ENCODE assay signal across 12 cellular contexts in the genomic region with DNA sequence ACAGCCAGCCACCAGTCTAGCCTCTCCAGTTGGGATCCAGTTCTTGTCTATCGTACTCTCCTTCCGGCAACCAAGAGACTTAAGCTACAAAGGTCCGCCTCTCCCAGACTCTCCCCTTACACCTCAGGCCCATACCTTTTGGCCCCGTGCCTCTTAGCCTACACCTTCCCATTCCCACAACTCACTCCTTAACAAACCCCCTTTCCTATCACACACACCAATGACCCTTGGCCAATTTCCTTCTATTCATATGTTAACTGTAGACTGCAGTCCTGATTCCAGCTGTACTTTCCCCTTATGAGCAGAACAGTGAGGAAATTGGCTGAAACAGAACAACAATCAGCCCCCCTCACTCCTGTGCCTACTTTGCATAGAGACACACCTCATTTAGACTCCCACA. TPM values are rescaled to one million over a fixed set of nuclear protein-coding genes. Genes with fewer than 3 reads are reported as not detected.
DNase-seq lines count a peak whose midpoint lies in the region; ATAC-seq and TF ChIP-seq lines count a peak whose summit lies in the region.
"Had no signal": no experiment of that assay in that cellular context is flagged by ENCODE, and none has a peak within 500 bp of the region (broad histone marks: within the 10 kb centered on the region; RNA-seq: fewer than 3 reads in every experiment).

No MANE protein-coding gene starts in this region.

- CTCF ChIA-PET in CD8-positive, alpha-beta T cell (lab: Charles Lee) = interaction anchor here (0.6 to 5.1 kb wide), 6 partner anchors 14 to 427 kb away, joined by 3 to 26 read pairs (median 4); a partner anchor contains a TSS
- CTCF ChIA-PET in mammary epithelial cell (lab: Charles Lee; ENCODE audit: low non-redundant PET) = no interaction called here
- CTCF ChIA-PET in naive thymus-derived CD4-positive, alpha-beta T cell (lab: Charles Lee) = interaction anchor here (1.0 to 2.4 kb wide), 3 partner anchors 14 to 42 kb away, joined by 3 to 9 read pairs (median 8); no protein-coding TSS in a partner anchor

- H3K9me3 ChIP-seq in CD8-positive, alpha-beta T cell (ENCODE audit: low read length) = no peaks in the 10 kb centered on the region
- H3K9me3 ChIP-seq in KOPT-K1 (ENCODE audit: insufficient read depth, low read length, poor library complexity, severe bottlenecking) (peaks cover 13% of the 10 kb centered on the region), mammary epithelial cell (replicated peaks; ENCODE audit: insufficient read depth, low read length) (peaks cover 6% of the 10 kb centered on the region), sigmoid colon (no peaks in the 10 kb centered on the region), MM.1S (replicated peaks; ENCODE audit: insufficient read depth, low read length) (no peaks in the 10 kb centered on the region)
- H3K9me3 ChIP-seq in naive thymus-derived CD4-positive, alpha-beta T cell (ENCODE audit: control insufficient read depth in 2 of 3, low read length in 3 of 3) = no peaks in the 10 kb centered on the region
- H3K9me3 ChIP-seq: prostate gland, thyroid gland had no signal

- peak overlapping the region; percentile 89 for H2AFZ ChIP-seq in mammary epithelial cell (ENCODE audit: low read depth, low read length)
- H2AFZ ChIP-seq in MM.1S (ENCODE audit: low read length) = no peak overlapping the region

- dilution Hi-C loops in mammary epithelial cell (cut with HindIII; ENCODE audit: low sequenced_read_pairs) = no loop called here

- DNase-seq in CD8-positive, alpha-beta T cell = no peak
- DNase-seq in mammary epithelial cell (no peak), SKM-1 (lab: John Stamatoyannopoulos, UW; ENCODE audit: unreplicated experiment) (no peak), sigmoid colon (no peak), MM.1S (no peak), HT-29 (ENCODE audit: low spot score) (no peak)
- DNase-seq in naive thymus-derived CD4-positive, alpha-beta T cell = no peak
- DNase-seq: DMS79 treated with DMSO at 0.1 percent for 48 hours, NCI-H1436 had no signal

- H3K4me1 ChIP-seq in CD8-positive, alpha-beta T cell (ENCODE audit: insufficient read depth, low read length) = peaks cover 32% of the 10 kb centered on the region
- H3K4me1 ChIP-seq in mammary epithelial cell (ENCODE audit: insufficient read depth, low read length) (peaks cover 41% of the 10 kb centered on the region), sigmoid colon (peaks cover 0 to 10% (median 8%) of the 10 kb centered on the region in 4 donors), MM.1S (ENCODE audit: low read length) (0 out of 2 replicates have a peak, but pooled peaks cover 4% of the 10 kb centered on the region)
- H3K4me1 ChIP-seq in naive thymus-derived CD4-positive, alpha-beta T cell (ENCODE audit: control insufficient read depth in 2 of 2, insufficient read depth in 2 of 2, low read length in 2 of 2) = peaks cover 10 to 38% of the 10 kb centered on the region in 2 donors
- H3K4me1 ChIP-seq: prostate gland had no signal

- peaks cover 42% of the 10 kb centered on the region for H3K4me1 Mint-ChIP-seq in CD8-positive, alpha-beta T cell (ENCODE audit: low read depth)
- H3K4me1 Mint-ChIP-seq in naive thymus-derived CD4-positive, alpha-beta T cell = peaks cover 28 to 62% (median 55%) of the 10 kb centered on the region in 7 donors

- TF ChIP-seq POLR2A in sigmoid colon (IDR thresholded peaks at IDR 0.05) = no peak

- H3K4me3 ChIP-seq in CD8-positive, alpha-beta T cell (ENCODE audit: low read depth, low read length) = no peak overlapping the region
- H3K4me3 ChIP-seq in mammary epithelial cell (replicated peaks in 1 of 3; ENCODE audit: insufficient read depth in 1 of 3, low read depth in 2 of 3, low read length in 3 of 3) (no peak overlapping the region), sigmoid colon (no peak overlapping the region), MM.1S (ENCODE audit: low read length) (no peak overlapping the region)
- H3K4me3 ChIP-seq in naive thymus-derived CD4-positive, alpha-beta T cell (ENCODE audit: low read length) = no peak overlapping the region
- H3K4me3 ChIP-seq: prostate gland, thyroid gland had no signal

- TF ChIP-seq EP300 in sigmoid colon (IDR thresholded peaks at IDR 0.05) = no peak

- H3K4me2 ChIP-seq in mammary epithelial cell (ENCODE audit: insufficient read depth, low read depth, low read length) = no peak overlapping the region
- H3K4me2 ChIP-seq in MM.1S (ENCODE audit: low read depth, low read length) = no peak overlapping the region

- in situ Hi-C loops in mammary epithelial cell (cut with MboI; ENCODE audit: low sequenced_read_pairs in 2 of 2) = no loop called here

- H3K9ac ChIP-seq in mammary epithelial cell (ENCODE audit: insufficient read depth, low read length) (no peak overlapping the region), MM.1S (ENCODE audit: low read length) (no peak overlapping the region)

- no peak for ATAC-seq in CD8-positive, alpha-beta T cell
- no peak for ATAC-seq in naive thymus-derived CD4-positive, alpha-beta T cell

- no peaks in the 10 kb centered on the region for H3K27me3 ChIP-seq in CD8-positive, alpha-beta T cell (ENCODE audit: insufficient read depth, low read length)
- H3K27me3 ChIP-seq in mammary epithelial cell (ENCODE audit: insufficient read depth, low read length) (no peaks in the 10 kb centered on the region), sigmoid colon (no peaks in the 10 kb centered on the region), MM.1S (replicated peaks; ENCODE audit: insufficient read depth, low read length) (no peaks in the 10 kb centered on the region)
- no peaks in the 10 kb centered on the region for H3K27me3 ChIP-seq in naive thymus-derived CD4-positive, alpha-beta T cell (ENCODE audit: control insufficient read depth in 2 of 2, insufficient read depth in 2 of 2, low read length in 2 of 2)
- H3K27me3 ChIP-seq: thyroid gland had no signal

- H3K36me3 ChIP-seq in CD8-positive, alpha-beta T cell (ENCODE audit: insufficient read depth, low read length) = no peaks in the 10 kb centered on the region
- H3K36me3 ChIP-seq in KOPT-K1 (ENCODE audit: insufficient read depth, low read length) = no peaks in the 10 kb centered on the region
- peaks cover 4% of the 10 kb centered on the region for H3K36me3 ChIP-seq in mammary epithelial cell (ENCODE audit: insufficient read depth, low read length)
- H3K36me3 ChIP-seq in naive thymus-derived CD4-positive, alpha-beta T cell (ENCODE audit: control insufficient read depth in 2 of 3, insufficient read depth in 3 of 3, low read length in 3 of 3) = peaks cover 0 to 1% (median 0%) of the 10 kb centered on the region in 3 experiments
- H3K36me3 ChIP-seq in sigmoid colon = no peaks in the 10 kb centered on the region
- H3K36me3 ChIP-seq in MM.1S (replicated peaks; ENCODE audit: insufficient read depth, low read length) = no peaks in the 10 kb centered on the region
- H3K36me3 ChIP-seq: prostate gland, thyroid gland had no signal

- no peak overlapping the region for H3K4me3 Mint-ChIP-seq in CD8-positive, alpha-beta T cell
- H3K4me3 Mint-ChIP-seq in naive thymus-derived CD4-positive, alpha-beta T cell = peak overlapping the region in 3 of 10 donors; percentile 18 to 30 (median 24)

- H3K9me3 Mint-ChIP-seq in CD8-positive, alpha-beta T cell = no peaks in the 10 kb centered on the region
- peaks cover 0 to 4% (median 0%) of the 10 kb centered on the region in 11 donors for H3K9me3 Mint-ChIP-seq in naive thymus-derived CD4-positive, alpha-beta T cell

- no peaks in the 10 kb centered on the region for H3F3A ChIP-seq in MM.1S (ENCODE audit: insufficient read depth, low read length)

- no peak overlapping the region for H3K27ac ChIP-seq in CD8-positive, alpha-beta T cell (ENCODE audit: low read depth, low read length)
- H3K27ac ChIP-seq in KOPT-K1 (ENCODE audit: low read depth, low read length, poor library complexity, severe bottlenecking) = peak overlapping the region; percentile 73
- H3K27ac ChIP-seq in mammary epithelial cell (ENCODE audit: insufficient read depth, low read depth, low read length) = no peak overlapping the region
- H3K27ac ChIP-seq in naive thymus-derived CD4-positive, alpha-beta T cell (ENCODE audit: low read depth, low read length) = no peak overlapping the region
- H3K27ac ChIP-seq in sigmoid colon = no peak overlapping the region
- H3K27ac ChIP-seq in MM.1S (ENCODE audit: low read length) = no peak overlapping the region
- H3K27ac ChIP-seq: prostate gland had no signal

- intact Hi-C loops in CD8-positive, alpha-beta T cell (cut with DNase I, micrococcal nuclease) = loop anchor here in 1 of 2 experiments (10.0 kb wide), 1 partner anchor 479 kb away; no protein-coding TSS in a partner anchor
- intact Hi-C loops in mammary epithelial cell (cut with micrococcal nuclease) = no loop called here
- intact Hi-C loops in naive thymus-derived CD4-positive, alpha-beta T cell (cut with micrococcal nuclease) = no loop called here
- intact Hi-C loops in sigmoid colon (cut with DNase I) = no loop called here

- no peaks in the 10 kb centered on the region for H4K20me1 ChIP-seq in mammary epithelial cell (ENCODE audit: insufficient read depth, low read length)
- no peaks in the 10 kb centered on the region for H4K20me1 ChIP-seq in MM.1S (ENCODE audit: insufficient read depth, low read length)

- H3K9me2 ChIP-seq in MM.1S (replicated peaks; ENCODE audit: insufficient read depth, low read length) = no peaks in the 10 kb centered on the region

- H3K27me3 Mint-ChIP-seq in CD8-positive, alpha-beta T cell (ENCODE audit: low read depth) = no peaks in the 10 kb centered on the region
- H3K27me3 Mint-ChIP-seq in naive thymus-derived CD4-positive, alpha-beta T cell = no peaks in the 10 kb centered on the region

- BruUV-seq in mammary epithelial cell (replicated peaks; lab: Mats Ljungman, UMichigan) = no TSS peak

- peak overlapping the region; percentile 50 for H3K27ac Mint-ChIP-seq in CD8-positive, alpha-beta T cell
- peak overlapping the region in 8 of 9 donors; percentile 6 to 69 (median 26) for H3K27ac Mint-ChIP-seq in naive thymus-derived CD4-positive, alpha-beta T cell

- 83% methylated on average over 4 of the region's 4 CpGs for WGBS in mammary epithelial cell (ENCODE audit: low coverage, missing lambda C conversion rate)
- WGBS in sigmoid colon, 2 donors = 27 to 68% methylated on average over 4 of the region's 4 CpGs

- TF ChIP-seq CTCF in CD8-positive, alpha-beta T cell (IDR thresholded peaks at IDR 0.05) = no peak
- TF ChIP-seq CTCF in mammary epithelial cell (conservative IDR thresholded peaks at IDR 0.05 in 1 of 2, IDR thresholded peaks at IDR 0.05 in 1 of 2; ENCODE audit: extremely low read depth in 1 of 2, insufficient read depth in 1 of 2, low read depth in 1 of 2, low read length in 2 of 2) = no peak
- TF ChIP-seq CTCF in sigmoid colon (IDR thresholded peaks at IDR 0.05) = no peak
- TF ChIP-seq CTCF in MM.1S (IDR thresholded peaks at IDR 0.05; ENCODE audit: low read length) = no peak

- H3K36me3 Mint-ChIP-seq in CD8-positive, alpha-beta T cell = no peaks in the 10 kb centered on the region
- H3K36me3 Mint-ChIP-seq in naive thymus-derived CD4-positive, alpha-beta T cell = peaks cover 0 to 7% (median 0%) of the 10 kb centered on the region in 5 donors

- peaks cover 16% of the 10 kb centered on the region for H3K79me2 ChIP-seq in mammary epithelial cell (ENCODE audit: insufficient read depth, low read length)
- peaks cover 2% of the 10 kb centered on the region for H3K79me2 ChIP-seq in MM.1S (ENCODE audit: low read length)

- POLR2A ChIA-PET in CD8-positive, alpha-beta T cell (lab: Charles Lee) = no interaction called here
- POLR2A ChIA-PET in naive thymus-derived CD4-positive, alpha-beta T cell (lab: Charles Lee) = interaction anchor here (0.8 to 1.9 kb wide), 5 partner anchors 11 to 43 kb away, joined by 3 to 8 read pairs (median 4); no protein-coding TSS in a partner anchor

RNA-seq across cellular contexts. Expression of a gene that starts 1.4 kb away (rescaled TPM):
- total RNA-seq in CD8-positive, alpha-beta T cell = under 1 TPM in 1 of 2 experiments, not detected in 1; 0.24 TPM
- total RNA-seq in mammary epithelial cell (10 to 100 TPM; 17.9 to 38.8 TPM), sigmoid colon (under 1 TPM in 1 of 4 donors, not detected in 3; 0.71 TPM)
- polyA plus RNA-seq in mammary epithelial cell (24.8 TPM), sigmoid colon (10 to 100 TPM; 26.4 to 58.5 (median 54.8) TPM)
- polyA minus RNA-seq in mammary epithelial cell = 9.4 TPM
- total RNA-seq in naive thymus-derived CD4-positive, alpha-beta T cell = under 1 TPM in 4 of 5 experiments, not detected in 1; 0.32 to 0.62 (median 0.51) TPM
- polyA plus RNA-seq in naive thymus-derived CD4-positive, alpha-beta T cell = under 1 TPM; 0.46 TPM
- total RNA-seq in HT-29 (2014; rRNA removed; shearing (Covaris generic)) = 53.9 and 79.7 TPM in 2 replicates

RNA-seq across cellular contexts. Expression of a gene that starts 4.8 kb away (rescaled TPM):
- total RNA-seq in CD8-positive, alpha-beta T cell = 10 to 100 TPM; 16.0 to 19.1 TPM
- total RNA-seq in mammary epithelial cell (10 to 100 TPM; 18.3 to 43.5 TPM), sigmoid colon (10 to 100 TPM in 1 of 4 donors, 1 to 10 TPM in 3; 7.1 to 14.4 (median 7.8) TPM)
- polyA plus RNA-seq in mammary epithelial cell (24.6 TPM), sigmoid colon (10 to 100 TPM in 1 of 3 donors, 1 to 10 TPM in 2; 6.0 to 16.2 (median 6.0) TPM)
- 77.0 TPM for polyA minus RNA-seq in mammary epithelial cell
- total RNA-seq in naive thymus-derived CD4-positive, alpha-beta T cell = 10 to 100 TPM; 29.6 to 97.7 (median 69.1) TPM
- 10 to 100 TPM; 14.4 to 24.4 TPM for polyA plus RNA-seq in naive thymus-derived CD4-positive, alpha-beta T cell
- total RNA-seq in HT-29 (2014; rRNA removed; shearing (Covaris generic)) = 26.6 and 27.7 TPM in 2 replicates

RNA-seq across cellular contexts. Expression of a gene that starts 20.1 kb away (rescaled TPM):
- 100 to 1,000 TPM; 200 to 208 TPM for total RNA-seq in CD8-positive, alpha-beta T cell
- total RNA-seq in mammary epithelial cell (100 to 1,000 TPM; 111 to 118 TPM), sigmoid colon (100 to 1,000 TPM; 111 to 168 (median 134) TPM)
- polyA plus RNA-seq in mammary epithelial cell (155 TPM), sigmoid colon (100 to 1,000 TPM; 158 to 247 (median 234) TPM)
- polyA minus RNA-seq in mammary epithelial cell = 123 TPM
- 100 to 1,000 TPM; 253 to 385 (median 311) TPM for total RNA-seq in naive thymus-derived CD4-positive, alpha-beta T cell
- polyA plus RNA-seq in naive thymus-derived CD4-positive, alpha-beta T cell = 100 to 1,000 TPM; 398 to 470 TPM
- total RNA-seq in HT-29 (2014; rRNA removed; shearing (Covaris generic)) = 298 and 301 TPM in 2 replicates

RNA-seq across cellular contexts. Expression of a gene that starts 32.6 kb away (rescaled TPM):
- not detected for total RNA-seq in CD8-positive, alpha-beta T cell
- under 1 TPM in 1 of 2 donors, not detected in 1; under 0.01 TPM for total RNA-seq in mammary epithelial cell
- polyA plus RNA-seq in mammary epithelial cell = 0.09 TPM
- polyA minus RNA-seq in mammary epithelial cell = not detected
- total RNA-seq in naive thymus-derived CD4-positive, alpha-beta T cell = under 1 TPM in 2 of 5 experiments, not detected in 3; 0.07 to 0.51 TPM
- not detected for polyA plus RNA-seq in naive thymus-derived CD4-positive, alpha-beta T cell
- total RNA-seq in sigmoid colon = under 1 TPM in 1 of 4 donors, not detected in 3; 0.14 TPM
- under 1 TPM in 1 of 3 donors, not detected in 2; 0.15 TPM for polyA plus RNA-seq in sigmoid colon
- total RNA-seq in HT-29 (2014; rRNA removed; shearing (Covaris generic)) = 2.8 and 3.0 TPM in 2 replicates
- total RNA-seq: thyroid gland had no signal

Comparison
In these comparisons a context has a peak if more than half of its experiments do, and no peak if none do; other contexts are left out.
1. RNA of a gene that starts 1.4 kb away (total RNA-seq): 53.9 to 79.7 TPM in HT-29 and 17.9 to 38.8 TPM in mammary epithelial cell; 0.32 to 0.62 TPM in naive thymus-derived CD4-positive, alpha-beta T cell, 0.24 TPM in CD8-positive, alpha-beta T cell and 0.71 TPM in sigmoid colon; every median in the first group is over 10 times any median in the second.